In the genomic region with DNA sequence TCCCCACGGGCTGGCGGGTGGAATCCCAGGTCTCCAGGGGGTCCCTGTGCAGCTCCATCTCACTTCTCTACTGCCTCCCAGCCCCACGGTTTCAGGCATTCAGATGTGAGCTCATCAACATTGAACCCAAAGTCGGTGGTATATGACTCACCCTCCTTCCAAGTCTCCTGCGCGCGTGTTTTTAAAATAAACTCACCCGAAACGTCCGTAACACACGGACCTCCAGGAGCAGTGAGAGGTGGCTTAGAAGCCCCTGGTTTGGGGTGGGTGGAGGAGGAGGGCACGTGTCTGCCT, we compare ENCODE assay signal across 17 cellular contexts. TPM values are rescaled to one million over a fixed set of nuclear protein-coding genes. Genes with fewer than 3 reads are reported as not detected.
"Had no signal": no experiment of that assay in that cellular context is flagged by ENCODE, and none has a peak within 500 bp of the region (broad histone marks: within the 10 kb centered on the region; RNA-seq: fewer than 3 reads in every experiment).

No MANE protein-coding gene starts in this region.

- H3K27ac ChIP-seq: neutrophil, VCaP had no signal

- H3K4me3 ChIP-seq: breast epithelium, tibial nerve had no signal

- DNase-seq: activated CD4-positive, alpha-beta T cell treated with anti-CD3 and anti-CD28 coated beads for 1 hour; activated CD4-positive, alpha-beta T cell treated with anti-CD3 and anti-CD28 coated beads, Interleukin-2, amount 50 U/mL, for 4 hours; activated CD8-positive, alpha-beta memory T cell treated with anti-CD3 and anti-CD28 coated beads, Interleukin-2, amount 10 ng/mL, durations not matched to agents 7 days and 5 days; activated effector memory CD4-positive, alpha-beta T cell treated with anti-CD3 and anti-CD28 coated beads, Interleukin-2, amount 50 U/mL, for 16 hours; activated T-cell treated with anti-CD3 and anti-CD28 coated beads, Interleukin-2, amount 50 U/mL, for 24 hours; cerebellar nuclear complex; effector memory CD4-positive, alpha-beta T cell; hippocampal formation; kidney glomerular epithelial cell; left ventricle myocardium superior; naive thymus-derived CD8-positive, alpha-beta T cell; stimulated activated CD4-positive, alpha-beta T cell treated with anti-CD3 and anti-CD28 coated beads, Interleukin-2, amount 100 ng/mL, for 48 hours; T-helper 1 cell had no signal

- H3K4me1 ChIP-seq: breast epithelium had no signal

- H3K9me3 ChIP-seq: breast epithelium, neutrophil, tibial nerve had no signal

- H3K27me3 ChIP-seq: breast epithelium, neutrophil, tibial nerve had no signal

RNA-seq across cellular contexts. Expression of gene TMEM59L, which starts 56.8 kb away (rescaled TPM):
- total RNA-seq: activated CD8-positive, alpha-beta memory T cell treated with anti-CD3 and anti-CD28 coated beads, Interleukin-2, amount 10 ng/mL, durations not matched to agents 7 days and 5 days; naive thymus-derived CD8-positive, alpha-beta T cell had no signal
